In the genomic region with DNA sequence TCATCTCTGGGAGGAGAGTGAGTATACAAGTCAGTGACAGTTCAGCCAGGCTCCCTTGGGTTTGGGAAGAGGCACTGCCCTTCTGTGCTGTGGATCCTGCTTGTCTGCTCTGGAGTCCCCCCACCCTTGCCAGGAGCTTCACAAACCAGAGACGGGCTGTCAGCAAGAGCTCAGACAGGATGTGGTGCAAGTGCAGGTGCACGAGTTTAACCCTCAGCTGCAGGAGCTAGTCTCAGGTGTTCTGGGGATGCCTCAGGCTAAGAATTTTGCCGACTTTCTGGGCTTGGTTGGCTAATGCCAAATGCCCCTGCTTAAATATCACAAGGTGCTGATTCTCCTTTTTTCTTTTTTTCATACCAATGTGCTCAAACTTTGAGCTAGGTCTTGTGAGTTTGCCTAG, we compare ENCODE assay signal across 8 cellular contexts. TPM values are rescaled to one million over a fixed set of nuclear protein-coding genes. Genes with fewer than 3 reads are reported as not detected.
DNase-seq lines count a peak whose midpoint lies in the region; ATAC-seq and TF ChIP-seq lines count a peak whose summit lies in the region.

No MANE protein-coding gene starts in this region.

- H3K27me3 ChIP-seq in CD4-positive, alpha-beta memory T cell (ENCODE audit: insufficient read depth, low read length): no peaks in the 10 kb centered on the region
- H3K27me3 ChIP-seq in HUES48 (ENCODE audit: control insufficient read depth, insufficient read depth, low read length): peaks cover 9% of the 10 kb centered on the region; the same call in 1 of the 2 replicates
- H3K27me3 ChIP-seq in brain microvascular endothelial cell (replicated peaks): no peaks in the 10 kb centered on the region

- H3K9me3 ChIP-seq in CD4-positive, alpha-beta memory T cell (ENCODE audit: control insufficient read depth in 1 of 2, low read length in 2 of 2): no peaks in the 10 kb centered on the region
- H3K9me3 ChIP-seq in HUES48 (ENCODE audit: control insufficient read depth, insufficient read depth, low read length): no peaks in the 10 kb centered on the region

- H3K9ac ChIP-seq in HUES48 (ENCODE audit: low read depth, low read length): no peak overlapping the region

- no peak for TF ChIP-seq CTCF in activated CD8-positive, alpha-beta T cell treated with anti-CD3 and anti-CD28 coated beads for 36 hours (IDR thresholded peaks at IDR 0.05)
- TF ChIP-seq CTCF in brain microvascular endothelial cell (IDR thresholded peaks at IDR 0.05; ENCODE audit: low read depth, low read length, missing control alignments): no peak

- CTCF ChIA-PET in CD4-positive, alpha-beta memory T cell (lab: Charles Lee; ENCODE audit: partially characterized antibody): interaction anchor here (0.7 to 3.8 kb wide), 22 partner anchors 8 to 341 kb away, joined by 3 to 63 read pairs (median 4); a partner anchor contains a TSS
- CTCF ChIA-PET in activated CD8-positive, alpha-beta T cell treated with anti-CD3 and anti-CD28 coated beads for 36 hours (lab: Charles Lee): interaction anchor here (1.0 to 2.5 kb wide), 12 partner anchors 9 to 198 kb away, joined by 3 to 30 read pairs (median 6); a partner anchor contains a TSS

- no peak for ATAC-seq in activated CD8-positive, alpha-beta T cell treated with anti-CD3 and anti-CD28 coated beads for 36 hours
- ATAC-seq in HG03520 (IDR thresholded peaks at IDR 0.05; ENCODE audit: unreplicated experiment) (no peak), GM18861 (IDR thresholded peaks at IDR 0.05; ENCODE audit: unreplicated experiment) (no peak)

- in situ Hi-C loops in brain microvascular endothelial cell (cut with HindIII; ENCODE audit: low pct_ligation_motif_present, low sequenced_read_pairs): no loop called here

- H3K36me3 ChIP-seq in CD4-positive, alpha-beta memory T cell (ENCODE audit: insufficient read depth, low read length): peaks cover 3% of the 10 kb centered on the region
- no peaks in the 10 kb centered on the region for H3K36me3 ChIP-seq in HUES48 (ENCODE audit: control insufficient read depth, insufficient read depth, low read length)
- peaks cover 5% of the 10 kb centered on the region for H3K36me3 ChIP-seq in brain microvascular endothelial cell (replicated peaks)

- H3K4me1 ChIP-seq in CD4-positive, alpha-beta memory T cell (ENCODE audit: insufficient read depth, low read length): peaks cover 38% of the 10 kb centered on the region
- H3K4me1 ChIP-seq in HUES48 (ENCODE audit: control insufficient read depth, insufficient read depth, low read length): peaks cover 7% of the 10 kb centered on the region; the same call in 1 of the 2 replicates

- intact Hi-C loops in CD4-positive, alpha-beta memory T cell (cut with micrococcal nuclease): loop anchor here (2.0 kb wide), 1 partner anchor 76 kb away; no protein-coding TSS in a partner anchor
- intact Hi-C loops in activated CD8-positive, alpha-beta T cell treated with anti-CD3 and anti-CD28 coated beads for 36 hours (cut with micrococcal nuclease): no loop called here

- POLR2A ChIA-PET in CD4-positive, alpha-beta memory T cell (lab: Charles Lee; ENCODE audit: partially characterized antibody): interaction anchor here (0.6 to 3.6 kb wide), 10 partner anchors 9 to 176 kb away, joined by 3 to 102 read pairs (median 6); a partner anchor contains a TSS
- POLR2A ChIA-PET in activated CD8-positive, alpha-beta T cell treated with anti-CD3 and anti-CD28 coated beads for 36 hours (lab: Charles Lee): interaction anchor here (0.7 to 2.0 kb wide), 6 partner anchors 8 to 328 kb away, joined by 4 to 9 read pairs (median 4); a partner anchor contains a TSS

- peak; percentile 67 to 78 (median 75) for DNase-seq in CD4-positive, alpha-beta memory T cell
- peak; percentile 60 for DNase-seq in activated CD8-positive, alpha-beta T cell treated with anti-CD3 and anti-CD28 coated beads for 36 hours
- DNase-seq in mesenteric fat pad (ENCODE audit: low spot score): peak; percentile 55
- DNase-seq in SIG-M5 (lab: John Stamatoyannopoulos, UW): no peak
- no peak for DNase-seq in brain microvascular endothelial cell

- H3K27ac ChIP-seq in CD4-positive, alpha-beta memory T cell (ENCODE audit: low read depth, low read length): peak overlapping the region; percentile 57
- no peak overlapping the region for H3K27ac ChIP-seq in HUES48 (ENCODE audit: low read depth, low read length)
- H3K27ac ChIP-seq in brain microvascular endothelial cell: no peak overlapping the region

- H3K4me3 ChIP-seq in CD4-positive, alpha-beta memory T cell (ENCODE audit: low read length in 2 of 2): peak overlapping the region in 1 of 2 donors; percentile 72
- H3K4me3 ChIP-seq in HUES48 (ENCODE audit: low read depth, low read length) (peak overlapping the region; percentile 92; the same call in 1 of the 2 replicates), brain microvascular endothelial cell (ENCODE audit: low read depth, low read length) (no peak overlapping the region)

- no peaks in the 10 kb centered on the region for H3K9me3 Mint-ChIP-seq in CD4-positive, alpha-beta memory T cell
- no peaks in the 10 kb centered on the region for H3K9me3 Mint-ChIP-seq in activated CD8-positive, alpha-beta T cell treated with anti-CD3 and anti-CD28 coated beads for 36 hours

- peaks cover 26 to 53% (median 40%) of the 10 kb centered on the region in 4 donors for H3K4me1 Mint-ChIP-seq in CD4-positive, alpha-beta memory T cell
- peaks cover 32% of the 10 kb centered on the region for H3K4me1 Mint-ChIP-seq in activated CD8-positive, alpha-beta T cell treated with anti-CD3 and anti-CD28 coated beads for 36 hours (ENCODE audit: low read depth)

- no peaks in the 10 kb centered on the region for H3K27me3 Mint-ChIP-seq in CD4-positive, alpha-beta memory T cell
- H3K27me3 Mint-ChIP-seq in activated CD8-positive, alpha-beta T cell treated with anti-CD3 and anti-CD28 coated beads for 36 hours: no peaks in the 10 kb centered on the region

- H3K36me3 Mint-ChIP-seq in CD4-positive, alpha-beta memory T cell: peaks cover 7 to 15% of the 10 kb centered on the region in 2 donors
- H3K36me3 Mint-ChIP-seq in activated CD8-positive, alpha-beta T cell treated with anti-CD3 and anti-CD28 coated beads for 36 hours (ENCODE audit: low read depth): peaks cover 6% of the 10 kb centered on the region

- H3K27ac Mint-ChIP-seq in CD4-positive, alpha-beta memory T cell: peak overlapping the region; percentile 87 to 93 (median 91)
- H3K27ac Mint-ChIP-seq in activated CD8-positive, alpha-beta T cell treated with anti-CD3 and anti-CD28 coated beads for 36 hours: peak overlapping the region; percentile 78

- H3K4me3 Mint-ChIP-seq in CD4-positive, alpha-beta memory T cell: peak overlapping the region; percentile 75 to 90 (median 86)
- H3K4me3 Mint-ChIP-seq in activated CD8-positive, alpha-beta T cell treated with anti-CD3 and anti-CD28 coated beads for 36 hours: peak overlapping the region; percentile 86

RNA-seq across cellular contexts. Expression of a gene that starts 22.3 kb away (rescaled TPM):
- 10 to 100 TPM; 42.6 to 43.5 TPM for total RNA-seq in CD4-positive, alpha-beta memory T cell
- 1 to 10 TPM; 2.7 to 8.0 TPM for polyA plus RNA-seq in CD4-positive, alpha-beta memory T cell
- total RNA-seq in activated CD8-positive, alpha-beta T cell treated with anti-CD3 and anti-CD28 coated beads for 36 hours: 10 to 100 TPM; 13.2 to 13.4 TPM
- 12.2 TPM for total RNA-seq in mesenteric fat pad

RNA-seq across cellular contexts. Expression of a gene that starts 44.9 kb away (rescaled TPM):
- total RNA-seq in CD4-positive, alpha-beta memory T cell: 10 to 100 TPM; 21.5 to 24.0 TPM
- polyA plus RNA-seq in CD4-positive, alpha-beta memory T cell: 1 to 10 TPM; 4.5 to 9.3 TPM
- 10 to 100 TPM; 10.5 to 13.4 TPM for total RNA-seq in activated CD8-positive, alpha-beta T cell treated with anti-CD3 and anti-CD28 coated beads for 36 hours
- 5.1 TPM for total RNA-seq in mesenteric fat pad

Comparison
In these comparisons a context has a peak if more than half of its experiments do, and no peak if none do; other contexts are left out.
1. DNase-seq: peak in CD4-positive, alpha-beta memory T cell (5 of 5), activated CD8-positive, alpha-beta T cell treated with anti-CD3 and anti-CD28 coated beads for 36 hours (single experiment) and mesenteric fat pad (single experiment); none in SIG-M5 (single experiment) and brain microvascular endothelial cell (single experiment).